ENCODE assay signal across 23 cellular contexts in the genomic region with DNA sequence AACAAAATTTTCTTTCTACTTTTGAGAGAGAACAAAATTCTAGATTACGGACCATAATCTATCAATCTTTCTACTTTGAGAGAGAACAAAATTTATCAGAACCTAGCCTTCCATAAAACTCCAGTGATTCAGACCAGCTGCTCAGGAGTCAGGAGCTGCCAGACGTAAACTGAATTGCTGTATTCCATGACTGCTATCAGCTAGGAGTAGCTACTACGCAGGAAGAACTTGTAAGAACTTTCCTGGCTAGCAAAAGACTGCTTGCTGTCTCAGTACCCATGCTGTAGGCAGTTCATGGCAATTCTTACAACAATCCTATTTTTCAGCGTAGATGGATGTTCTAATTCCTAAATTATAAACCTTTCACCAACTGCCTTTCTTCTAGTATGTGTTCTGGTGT.
DNase-seq lines count a peak whose midpoint lies in the region; ATAC-seq and TF ChIP-seq lines count a peak whose summit lies in the region.
"Had no signal": no experiment of that assay in that cellular context is flagged by ENCODE, and none has a peak within 500 bp of the region (broad histone marks: within the 10 kb centered on the region; RNA-seq: fewer than 3 reads in every experiment).

No MANE protein-coding gene starts in this region.

- no peaks in the 10 kb centered on the region for H3K9me3 ChIP-seq in cardiac muscle cell (ENCODE audit: low read depth)
- no peaks in the 10 kb centered on the region for H3K9me3 ChIP-seq in testis
- H3K9me3 ChIP-seq: BLaER1 had no signal

- peaks cover 21% of the 10 kb centered on the region for H3K36me3 Mint-ChIP-seq in activated naive CD8-positive, alpha-beta T cell treated with anti-CD3 and anti-CD28 coated beads for 36 hours
- peaks cover 4% of the 10 kb centered on the region for H3K36me3 Mint-ChIP-seq in activated naive CD8-positive, alpha-beta T cell treated with anti-CD3 and anti-CD28 coated beads, Interleukin-2, amount 50 U/mL, for 24 hours (ENCODE audit: low read depth)
- H3K36me3 Mint-ChIP-seq in neural crest cell (ENCODE audit: low read depth): no peaks in the 10 kb centered on the region

- no peaks in the 10 kb centered on the region for H3K9me3 Mint-ChIP-seq in activated naive CD8-positive, alpha-beta T cell treated with anti-CD3 and anti-CD28 coated beads for 36 hours
- no peaks in the 10 kb centered on the region for H3K9me3 Mint-ChIP-seq in activated naive CD8-positive, alpha-beta T cell treated with anti-CD3 and anti-CD28 coated beads, Interleukin-2, amount 50 U/mL, for 24 hours
- no peaks in the 10 kb centered on the region for H3K9me3 Mint-ChIP-seq in neural crest cell
- H3K9me3 Mint-ChIP-seq: CD4-positive, alpha-beta T cell had no signal

- no peaks in the 10 kb centered on the region for H3K27me3 Mint-ChIP-seq in activated naive CD8-positive, alpha-beta T cell treated with anti-CD3 and anti-CD28 coated beads for 36 hours
- no peaks in the 10 kb centered on the region for H3K27me3 Mint-ChIP-seq in activated naive CD8-positive, alpha-beta T cell treated with anti-CD3 and anti-CD28 coated beads, Interleukin-2, amount 50 U/mL, for 24 hours
- H3K27me3 Mint-ChIP-seq in neural crest cell (ENCODE audit: low read depth): no peaks in the 10 kb centered on the region
- H3K27me3 Mint-ChIP-seq: CD4-positive, alpha-beta T cell had no signal

- 66 to 70% methylated on average over 4 of the region's 4 CpGs for WGBS in testis, 2 donors

- H3K36me3 ChIP-seq in cardiac muscle cell (no peaks in the 10 kb centered on the region), testis (ENCODE audit: low read depth, missing control alignments) (no peaks in the 10 kb centered on the region)

- H3K27ac Mint-ChIP-seq in activated naive CD8-positive, alpha-beta T cell treated with anti-CD3 and anti-CD28 coated beads for 36 hours: peak overlapping the region; percentile 23
- H3K27ac Mint-ChIP-seq in activated naive CD8-positive, alpha-beta T cell treated with anti-CD3 and anti-CD28 coated beads, Interleukin-2, amount 50 U/mL, for 24 hours: no peak overlapping the region
- peak overlapping the region; percentile 7 for H3K27ac Mint-ChIP-seq in neural crest cell (ENCODE audit: unreplicated experiment)
- H3K27ac Mint-ChIP-seq: CD4-positive, alpha-beta T cell had no signal

- H3K27ac ChIP-seq in cardiac muscle cell (peak overlapping the region; percentile 38), testis (peak overlapping the region; percentile 24 to 55)
- H3K27ac ChIP-seq: 22Rv1, BLaER1, KMS-11, RWPE1 had no signal

- no peak overlapping the region for H3K4me3 ChIP-seq in cardiac muscle cell
- no peak overlapping the region for H3K4me3 ChIP-seq in testis
- H3K4me3 ChIP-seq: BLaER1 had no signal

- no peak for TF ChIP-seq CTCF in cardiac muscle cell (IDR thresholded peaks at IDR 0.05; ENCODE audit: low read depth, low read length)
- no peak for TF ChIP-seq CTCF in neural crest cell (conservative IDR thresholded peaks at IDR 0.05)
- TF ChIP-seq CTCF in testis (IDR thresholded peaks at IDR 0.05): no peak

- intact Hi-C loops in testis (cut with DNase I; ENCODE audit: low total_unique reads) (no loop called here), posterior cingulate gyrus (cut with DNase I) (no loop called here)

- no peak for TF ChIP-seq POLR2A in testis (IDR thresholded peaks at IDR 0.05)

- peaks cover 50% of the 10 kb centered on the region for H3K4me1 Mint-ChIP-seq in activated naive CD8-positive, alpha-beta T cell treated with anti-CD3 and anti-CD28 coated beads for 36 hours
- H3K4me1 Mint-ChIP-seq in activated naive CD8-positive, alpha-beta T cell treated with anti-CD3 and anti-CD28 coated beads, Interleukin-2, amount 50 U/mL, for 24 hours: peaks cover 39% of the 10 kb centered on the region
- peaks cover 27% of the 10 kb centered on the region for H3K4me1 Mint-ChIP-seq in neural crest cell

- no peak for ATAC-seq in activated naive CD8-positive, alpha-beta T cell treated with anti-CD3 and anti-CD28 coated beads, Interleukin-2, amount 50 U/mL, for 24 hours
- no peak for ATAC-seq in GM19455 (IDR thresholded peaks at IDR 0.05; ENCODE audit: unreplicated experiment)
- ATAC-seq: HCT116 had no signal

- H3K4me1 ChIP-seq in cardiac muscle cell (ENCODE audit: low read depth) (peaks cover 46% of the 10 kb centered on the region), testis (peaks cover 27% of the 10 kb centered on the region)

- H3K4me3 Mint-ChIP-seq in activated naive CD8-positive, alpha-beta T cell treated with anti-CD3 and anti-CD28 coated beads for 36 hours: no peak overlapping the region
- no peak overlapping the region for H3K4me3 Mint-ChIP-seq in activated naive CD8-positive, alpha-beta T cell treated with anti-CD3 and anti-CD28 coated beads, Interleukin-2, amount 50 U/mL, for 24 hours
- no peak overlapping the region for H3K4me3 Mint-ChIP-seq in neural crest cell
- H3K4me3 Mint-ChIP-seq: CD4-positive, alpha-beta T cell had no signal

- H3K27me3 ChIP-seq in cardiac muscle cell (no peaks in the 10 kb centered on the region), testis (no peaks in the 10 kb centered on the region)
- H3K27me3 ChIP-seq: BLaER1 had no signal

- no peak for DNase-seq in activated naive CD8-positive, alpha-beta T cell treated with anti-CD3 and anti-CD28 coated beads for 36 hours
- DNase-seq in activated naive CD8-positive, alpha-beta T cell treated with anti-CD3 and anti-CD28 coated beads, Interleukin-2, amount 50 U/mL, for 24 hours: no peak
- DNase-seq in cardiac muscle cell (ENCODE audit: low read depth in 1 of 2, low spot score in 1 of 2) (peak in 1 of 2 donors; percentile 31), neural crest cell (ENCODE audit: low read depth, low spot score) (no peak), testis (no peak), posterior cingulate gyrus (no peak), HK-2 (ENCODE audit: unreplicated experiment) (no peak)
- DNase-seq: ACHN; CD4-positive, alpha-beta T cell; COR-L47; DMS 273 treated with DMSO at 0.1 percent for 48 hours; DND-41; GOT3; NCI-H1092 treated with DMSO at 0.1 percent for 48 hours; NCI-H1436 treated with DMSO at 0.1 percent for 48 hours; NCI-H1930; NCI-H510A had no signal
